In genomic region chr13:46211116-46211515, GRCh38 we compare ENCODE assay signal across 8 cellular contexts. TPM values are rescaled to one million over a fixed set of nuclear protein-coding genes. Genes with fewer than 3 reads are reported as not detected.
DNase-seq lines count a peak whose midpoint lies in the region; ATAC-seq and TF ChIP-seq lines count a peak whose summit lies in the region.

No MANE protein-coding gene starts in this region.

- H3K36me3 ChIP-seq in Karpas-422 (ENCODE audit: insufficient read depth, low read length) (no peaks in the 10 kb centered on the region), osteoblast (ENCODE audit: insufficient read depth, low read length) (no peaks in the 10 kb centered on the region)

- no peak for DNase-seq in AG09309 (ENCODE audit: low read depth)
- peak; percentile 32 for DNase-seq in Karpas-422
- DNase-seq in activated B cell treated with CpG ODN at 0.5 μM for 24 hours: no peak
- DNase-seq in epithelial cell of proximal tubule (ENCODE audit: low read depth): no peak
- DNase-seq in osteoblast (ENCODE audit: insufficient read length, low spot score, missing footprints): no peak
- no peak for DNase-seq in AG20443 (ENCODE audit: low spot score)
- DNase-seq in NCI-H2107 (lab: John Stamatoyannopoulos, UW): no peak

- H3K9me3 Mint-ChIP-seq in activated B cell treated with CpG ODN at 0.5 μM for 24 hours: peaks cover 4% of the 10 kb centered on the region

- CTCF ChIA-PET in activated B cell treated with CpG ODN at 0.5 μM for 24 hours (lab: Charles Lee): interaction anchor here (1.2 kb wide), 1 partner anchor 51 kb away, joined by 4 read pairs; no protein-coding TSS in a partner anchor

- no peaks in the 10 kb centered on the region for H3K36me3 Mint-ChIP-seq in activated B cell treated with CpG ODN at 0.5 μM for 24 hours (ENCODE audit: low read depth)

- H3K9me2 ChIP-seq in Karpas-422 (replicated peaks; ENCODE audit: insufficient read depth, low read length): no peaks in the 10 kb centered on the region

- H3K4me2 ChIP-seq in Karpas-422 (ENCODE audit: low read depth, low read length, poor library complexity, severe bottlenecking): peak overlapping the region; percentile 66
- H3K4me2 ChIP-seq in osteoblast (ENCODE audit: insufficient read depth, low read length): peak overlapping the region; percentile 94

- peaks cover 22% of the 10 kb centered on the region for H3K4me1 Mint-ChIP-seq in activated B cell treated with CpG ODN at 0.5 μM for 24 hours

- no peak overlapping the region for H3K27ac ChIP-seq in Karpas-422 (ENCODE audit: low read length)
- H3K27ac ChIP-seq in osteoblast (ENCODE audit: low read depth, low read length): no peak overlapping the region

- H2AFZ ChIP-seq in Karpas-422 (ENCODE audit: low read length) (peak overlapping the region; percentile 57), osteoblast (ENCODE audit: low read length) (peak overlapping the region; percentile 82)

- H3K4me3 ChIP-seq in AG09309 (ENCODE audit: control insufficient read depth, low read depth, low read length) (peak overlapping the region; percentile 32), Karpas-422 (ENCODE audit: low read length) (peak overlapping the region; percentile 40), epithelial cell of proximal tubule (ENCODE audit: low read depth, low read length) (peak overlapping the region; percentile 58), osteoblast (ENCODE audit: insufficient read depth, low read length) (peak overlapping the region; percentile 70)

- POLR2A ChIA-PET in activated B cell treated with CpG ODN at 0.5 μM for 24 hours (lab: Charles Lee): interaction anchor here (0.9 to 1.1 kb wide), 3 partner anchors 29 to 39 kb away, joined by 3 to 10 read pairs (median 3); partner anchors contain the start of gene LCP1

- H3K27me3 ChIP-seq in Karpas-422 (ENCODE audit: low read length): no peaks in the 10 kb centered on the region
- H3K27me3 ChIP-seq in osteoblast (ENCODE audit: insufficient read depth, low read length): peaks cover 54% of the 10 kb centered on the region

- no peak for TF ChIP-seq CTCF in AG09309 (IDR thresholded peaks at IDR 0.05; ENCODE audit: control insufficient read depth, insufficient read depth, low read depth, low read length, missing control alignments)
- TF ChIP-seq CTCF in activated B cell treated with CpG ODN at 0.5 μM for 24 hours (IDR thresholded peaks at IDR 0.05): no peak
- no peak for TF ChIP-seq CTCF in epithelial cell of proximal tubule (conservative IDR thresholded peaks at IDR 0.05; ENCODE audit: low read depth, low read length)
- TF ChIP-seq CTCF in osteoblast (IDR thresholded peaks at IDR 0.05; ENCODE audit: extremely low read depth, low read depth, low read length): no peak

- no peaks in the 10 kb centered on the region for H3K27me3 Mint-ChIP-seq in activated B cell treated with CpG ODN at 0.5 μM for 24 hours

- H3K79me2 ChIP-seq in Karpas-422 (ENCODE audit: low read length) (no peaks in the 10 kb centered on the region), osteoblast (ENCODE audit: insufficient read depth, low read length) (no peaks in the 10 kb centered on the region)

- peak; percentile 31 for ATAC-seq in GM18907 (IDR thresholded peaks at IDR 0.05; ENCODE audit: unreplicated experiment)
- ATAC-seq in activated B cell treated with CpG ODN at 0.5 μM for 24 hours (ENCODE audit: low read depth): peak; percentile 25

- H3K27ac Mint-ChIP-seq in activated B cell treated with CpG ODN at 0.5 μM for 24 hours: peak overlapping the region; percentile 21

- peak overlapping the region; percentile 19 for H3K9ac ChIP-seq in Karpas-422 (ENCODE audit: low read length)

- H4K20me1 ChIP-seq in Karpas-422 (ENCODE audit: insufficient read depth, low read depth, low read length) (no peaks in the 10 kb centered on the region), osteoblast (ENCODE audit: insufficient read depth, low read length) (no peaks in the 10 kb centered on the region)

- H3K4me1 ChIP-seq in Karpas-422 (ENCODE audit: low read length) (peaks cover 14% of the 10 kb centered on the region), osteoblast (ENCODE audit: insufficient read depth, low read length) (peaks cover 10% of the 10 kb centered on the region)

- intact Hi-C loops in activated B cell treated with CpG ODN at 0.5 μM for 24 hours (cut with micrococcal nuclease): loop anchor here (1.0 to 10.0 kb wide), 4 partner anchors 16 to 584 kb away; partner anchors contain the start of genes ESD and ZC3H13

- H3K4me3 Mint-ChIP-seq in activated B cell treated with CpG ODN at 0.5 μM for 24 hours: peak overlapping the region; percentile 78

- H3K9me3 ChIP-seq in Karpas-422 (ENCODE audit: low read length): no peaks in the 10 kb centered on the region
- H3K9me3 ChIP-seq in osteoblast (ENCODE audit: low read depth, low read length): no peaks in the 10 kb centered on the region

RNA-seq across cellular contexts. Expression of gene LRRC63, which starts 0.6 kb away (rescaled TPM):
- total RNA-seq in Karpas-422 (2014; rRNA removed; shearing (Covaris generic); ENCODE audit: low replicate concordance): not detected in 2 replicates
- 0.10 TPM in 1 of 2 replicates, not detected in the other for total RNA-seq in activated B cell treated with CpG ODN at 0.5 μM for 24 hours
- not detected in 2 replicates for total RNA-seq in epithelial cell of proximal tubule
- total RNA-seq in osteoblast: not detected in 2 replicates

RNA-seq across cellular contexts. Expression of gene LCP1, which starts 29.1 kb away (rescaled TPM):
- 352 and 415 TPM in 2 replicates for total RNA-seq in Karpas-422 (2014; rRNA removed; shearing (Covaris generic); ENCODE audit: low replicate concordance)
- total RNA-seq in activated B cell treated with CpG ODN at 0.5 μM for 24 hours (948 and 977 TPM in 2 replicates), epithelial cell of proximal tubule (7.0 and 24.6 TPM in 2 replicates), osteoblast (0.59 and 1.4 TPM in 2 replicates)

Comparison
In these comparisons a context has a peak if more than half of its experiments do, and no peak if none do; other contexts are left out.
1. RNA of gene LCP1, which starts 29.1 kb away (total RNA-seq): 948 to 977 TPM in activated B cell treated with CpG ODN at 0.5 μM for 24 hours and 352 to 415 TPM in Karpas-422; 7.0 to 24.6 TPM in epithelial cell of proximal tubule and 0.59 to 1.4 TPM in osteoblast; every median in the first group is over 10 times any median in the second.
2. Peak in every context shown above with its lines, with median percentiles within 50 percentile points of each other: H3K4me3 ChIP-seq.